8 cellular contexts compared by ENCODE assay signal in genomic region chr1:85200870-85201339, GRCh38. TPM values are rescaled to one million over a fixed set of nuclear protein-coding genes. Genes with fewer than 3 reads are reported as not detected.
DNase-seq lines count a peak whose midpoint lies in the region; ATAC-seq and TF ChIP-seq lines count a peak whose summit lies in the region.

Gene SYDE2 (minus strand): TSS chr1:85201016. CDS start chr1:85200996, 20 bp downstream.

- peak; percentile 56 for DNase-seq in NCI-H2227 (lab: John Stamatoyannopoulos, UW; ENCODE audit: unreplicated experiment)
- peak; percentile 94 for DNase-seq in activated CD4-positive, alpha-beta T cell treated with anti-CD3 and anti-CD28 coated beads, Interleukin-2, amount 10 ng/mL, durations not matched to agents 24 days and 14 days
- DNase-seq in dermis microvascular lymphatic vessel endothelial cell (ENCODE audit: low read depth in 2 of 2) = peak; percentile 30 to 79
- peak; percentile 85 for DNase-seq in lower lobe of right lung
- DNase-seq in stimulated activated CD4-positive, alpha-beta T cell treated with anti-CD3 and anti-CD28 coated beads, TNF-alpha, amount 100 ng/mL, for 1 hour (ENCODE audit: low read depth in 3 of 3, low spot score in 1 of 3) = peak; percentile 38 to 65 (median 54)

- TF ChIP-seq CTCF in 22Rv1 (IDR thresholded peaks at IDR 0.05) (no peak), lower lobe of right lung (IDR thresholded peaks at IDR 0.05) (no peak)

- H3K27me3 Mint-ChIP-seq in activated CD4-positive, alpha-beta T cell treated with anti-CD3 and anti-CD28 coated beads, Interleukin-2, amount 10 ng/mL, durations not matched to agents 24 days and 14 days = peaks cover 39% of the 10 kb centered on the region

- H3K4me3 Mint-ChIP-seq in activated CD4-positive, alpha-beta T cell treated with anti-CD3 and anti-CD28 coated beads, Interleukin-2, amount 10 ng/mL, durations not matched to agents 24 days and 14 days = peak within 1 kb of the TSS; percentile 94

- peaks cover 12% of the 10 kb centered on the region for H3K4me1 Mint-ChIP-seq in activated CD4-positive, alpha-beta T cell treated with anti-CD3 and anti-CD28 coated beads, Interleukin-2, amount 10 ng/mL, durations not matched to agents 24 days and 14 days

- peak within 1 kb of the TSS; percentile 78 for H3K4me3 ChIP-seq in lower lobe of right lung

- no peaks in the 10 kb centered on the region for H3K36me3 ChIP-seq in lower lobe of right lung

- H3K4me1 ChIP-seq in lower lobe of right lung = no peaks in the 10 kb centered on the region

- H3K9me3 Mint-ChIP-seq in activated CD4-positive, alpha-beta T cell treated with anti-CD3 and anti-CD28 coated beads, Interleukin-2, amount 10 ng/mL, durations not matched to agents 24 days and 14 days = no peaks in the 10 kb centered on the region

- intact Hi-C loops in activated CD4-positive, alpha-beta T cell treated with anti-CD3 and anti-CD28 coated beads, Interleukin-2, amount 10 ng/mL, durations not matched to agents 24 days and 14 days (cut with micrococcal nuclease) = loop anchor here (2.0 to 5.0 kb wide), 5 partner anchors 54 to 376 kb away; partner anchors contain the start of genes C1orf52 and MCOLN2
- intact Hi-C loops in lower lobe of right lung (cut with DNase I) = no loop called here

- no peaks in the 10 kb centered on the region for H3K9me3 ChIP-seq in lower lobe of right lung

- H3K36me3 Mint-ChIP-seq in activated CD4-positive, alpha-beta T cell treated with anti-CD3 and anti-CD28 coated beads, Interleukin-2, amount 10 ng/mL, durations not matched to agents 24 days and 14 days (ENCODE audit: low read depth) = no peaks in the 10 kb centered on the region

- ATAC-seq in GM18517 (IDR thresholded peaks at IDR 0.05; ENCODE audit: unreplicated experiment) (peak; percentile 68), HG03039 (IDR thresholded peaks at IDR 0.05; ENCODE audit: unreplicated experiment) (peak; percentile 72), lower lobe of right lung (peak; percentile 94 to 96)

- H3K27ac Mint-ChIP-seq in activated CD4-positive, alpha-beta T cell treated with anti-CD3 and anti-CD28 coated beads, Interleukin-2, amount 10 ng/mL, durations not matched to agents 24 days and 14 days = peak within 1 kb of the TSS; percentile 87

- H3K27me3 ChIP-seq in lower lobe of right lung (ENCODE audit: low read depth) = no peaks in the 10 kb centered on the region

- peak within 1 kb of the TSS; percentile 82 for H3K27ac ChIP-seq in 22Rv1
- peak within 1 kb of the TSS; percentile 96 for H3K27ac ChIP-seq in lower lobe of right lung

RNA-seq across cellular contexts. Expression of gene SYDE2, which starts in this region (rescaled TPM):
- total RNA-seq in activated CD4-positive, alpha-beta T cell treated with anti-CD3 and anti-CD28 coated beads, Interleukin-2, amount 10 ng/mL, durations not matched to agents 24 days and 14 days = 1.2 and 1.4 TPM in 2 replicates
- 4.0 and 6.1 TPM in 2 replicates for total RNA-seq in dermis microvascular lymphatic vessel endothelial cell
- total RNA-seq in lower lobe of right lung = 21.3 TPM

Comparison
In these comparisons a context has a peak if more than half of its experiments do, and no peak if none do; other contexts are left out.
1. Peak in every context shown above with its lines: DNase-seq, ATAC-seq, H3K4me3 ChIP-seq and H3K27ac ChIP-seq.